In genomic region chr2:174608866-174609214, GRCh38 we compare ENCODE assay signal across 10 cellular contexts. TPM values are rescaled to one million over a fixed set of nuclear protein-coding genes. Genes with fewer than 3 reads are reported as not detected.
A peak's percentile ranks its signal among the peaks of the same experiment; 100 is the strongest.
DNase-seq lines count a peak whose midpoint lies in the region; ATAC-seq, FAIRE-seq and TF ChIP-seq lines count a peak whose summit lies in the region.
"Had no signal": no experiment of that assay in that cellular context is flagged by ENCODE, and none has a peak within 500 bp of the region (broad histone marks: within the 10 kb centered on the region; RNA-seq: fewer than 3 reads in every experiment).

No MANE protein-coding gene starts in this region.

- no peak for TF ChIP-seq CTCF in HepG2 (CRISPR knock-in tag; IDR thresholded peaks at IDR 0.05)

- H3K79me2 ChIP-seq in HepG2 (ENCODE audit: insufficient read depth, low read length): no peaks in the 10 kb centered on the region

- BruUV-seq in HepG2 (replicated peaks; lab: Mats Ljungman, UMichigan): no TSS peak

- intact Hi-C loops in activated CD4-positive, alpha-beta memory T cell treated with anti-CD3 and anti-CD28 coated beads for 36 hours (cut with micrococcal nuclease): loop anchor here (1.0 kb wide), 4 partner anchors 8 to 31 kb away; partner anchors contain the start of gene WIPF1
- intact Hi-C loops in HepG2 (cut with micrococcal nuclease; ENCODE audit: unreplicated experiment): no loop called here

- no peaks in the 10 kb centered on the region for H4K20me1 ChIP-seq in HepG2 (ENCODE audit: insufficient read depth, low read length)

- no peak overlapping the region for H3K4me2 ChIP-seq in HepG2 (ENCODE audit: low read depth, low read length)

- H3K27ac Mint-ChIP-seq in CD8-positive, alpha-beta memory T cell: peak overlapping the region; percentile 85 to 99 (median 92)
- peak overlapping the region; percentile 96 for H3K27ac Mint-ChIP-seq in activated CD4-positive, alpha-beta memory T cell treated with anti-CD3 and anti-CD28 coated beads for 36 hours

- no peak overlapping the region for H2AFZ ChIP-seq in HepG2 (ENCODE audit: low read length)

- H3K9ac ChIP-seq in HepG2 (ENCODE audit: insufficient read depth, low read depth, low read length): no peak overlapping the region

- TF ChIP-seq EP300 in HepG2 (IDR thresholded peaks at IDR 0.05; ENCODE audit: low read depth in 2 of 2, low read length in 2 of 2): no peak
- TF ChIP-seq EP300 in HepG2 (CRISPR knock-in tag; IDR thresholded peaks at IDR 0.05; ENCODE audit: borderline replicate concordance): no peak

- H3K9me3 Mint-ChIP-seq in CD8-positive, alpha-beta memory T cell: no peaks in the 10 kb centered on the region
- no peaks in the 10 kb centered on the region for H3K9me3 Mint-ChIP-seq in activated CD4-positive, alpha-beta memory T cell treated with anti-CD3 and anti-CD28 coated beads for 36 hours

- H3K4me3 Mint-ChIP-seq in CD8-positive, alpha-beta memory T cell: peak overlapping the region in 4 of 7 donors; percentile 31 to 78 (median 71)
- H3K4me3 Mint-ChIP-seq in activated CD4-positive, alpha-beta memory T cell treated with anti-CD3 and anti-CD28 coated beads for 36 hours: peak overlapping the region; percentile 64

- no peaks in the 10 kb centered on the region for H3K27me3 ChIP-seq in CD8-positive, alpha-beta memory T cell (ENCODE audit: insufficient read depth, low read length, poor library complexity, severe bottlenecking)
- peaks cover 0 to 18% of the 10 kb centered on the region in 2 experiments; a peak in 2 of 5 replicates for H3K27me3 ChIP-seq in HepG2 (ENCODE audit: control insufficient read depth in 1 of 2, insufficient read depth in 2 of 2, low read length in 2 of 2)

- ATAC-seq in HG02981 (IDR thresholded peaks at IDR 0.05; ENCODE audit: unreplicated experiment): peak; percentile 47
- ATAC-seq in HepG2: no peak

- FAIRE-seq in GM19239 (lab: Jason Lieb, UNC): peak; percentile 66
- no peak for FAIRE-seq in HepG2 (lab: Jason Lieb, UNC)

- H3K27ac ChIP-seq in CD8-positive, alpha-beta memory T cell (ENCODE audit: low read depth, low read length): no peak overlapping the region
- H3K27ac ChIP-seq in HepG2 (ENCODE audit: extremely low read length, insufficient read depth, low read length): no peak overlapping the region

- H3K4me1 ChIP-seq in CD8-positive, alpha-beta memory T cell (ENCODE audit: insufficient read depth, low read length): peaks cover 71% of the 10 kb centered on the region
- H3K4me1 ChIP-seq in HepG2 (ENCODE audit: insufficient read depth, low read length): 0 out of 2 replicates have a peak, but pooled peaks cover 8% of the 10 kb centered on the region

- no peak for TF ChIP-seq RAD21 in HepG2 (CRISPR knock-in tag; IDR thresholded peaks at IDR 0.05)

- CTCF ChIA-PET in CD8-positive, alpha-beta memory T cell (lab: Charles Lee): interaction anchor here (0.8 kb wide), 1 partner anchor 24 kb away, joined by 3 read pairs; no protein-coding TSS in a partner anchor
- CTCF ChIA-PET in activated CD4-positive, alpha-beta memory T cell treated with anti-CD3 and anti-CD28 coated beads for 36 hours (lab: Charles Lee): interaction anchor here (1.0 to 13.8 kb wide), 6 partner anchors 9 to 79 kb away, joined by 3 to 96 read pairs (median 14); partner anchors contain the start of gene WIPF1
- CTCF ChIA-PET in HepG2 (lab: Yijun Ruan, JAX; ENCODE audit: low intra/inter-chr PET ratio, low total read pairs): no interaction called here

- POLR2A ChIA-PET in CD8-positive, alpha-beta memory T cell (lab: Charles Lee): interaction anchor here (1.0 to 1.6 kb wide), 2 partner anchors 9 to 12 kb away, joined by 3 to 6 read pairs; partner anchors contain the start of gene WIPF1
- POLR2A ChIA-PET in activated CD4-positive, alpha-beta memory T cell treated with anti-CD3 and anti-CD28 coated beads for 36 hours (lab: Charles Lee): interaction anchor here (0.7 to 9.8 kb wide), 7 partner anchors 8 to 25 kb away, joined by 3 to 110 read pairs (median 6); partner anchors contain the start of gene WIPF1
- POLR2A ChIA-PET in HepG2 (lab: Yijun Ruan, JAX): no interaction called here

- H3K36me3 ChIP-seq in CD8-positive, alpha-beta memory T cell (ENCODE audit: insufficient read depth, low read length): no peaks in the 10 kb centered on the region
- H3K36me3 ChIP-seq in HepG2 (replicated peaks in 1 of 2; ENCODE audit: control insufficient read depth in 1 of 2, insufficient read depth in 2 of 2, low read length in 2 of 2): no peaks in the 10 kb centered on the region

- in situ Hi-C loops in KBM-7 (cut with MboI; ENCODE audit: low pct_unique_long_range_greater_than_20kb, low sequenced_read_pairs) (no loop called here), HepG2 (cut with HindIII; ENCODE audit: extremely low pct_ligation_motif_present, low pct_unique_long_range_greater_than_20kb) (no loop called here)

- H3K4me1 Mint-ChIP-seq in CD8-positive, alpha-beta memory T cell: peaks cover 74 to 96% (median 94%) of the 10 kb centered on the region in 3 donors
- H3K4me1 Mint-ChIP-seq in activated CD4-positive, alpha-beta memory T cell treated with anti-CD3 and anti-CD28 coated beads for 36 hours (ENCODE audit: low read depth): peaks cover 84% of the 10 kb centered on the region

- H3K36me3 Mint-ChIP-seq in CD8-positive, alpha-beta memory T cell: peaks cover 0 to 42% (median 6%) of the 10 kb centered on the region in 3 donors
- H3K36me3 Mint-ChIP-seq in activated CD4-positive, alpha-beta memory T cell treated with anti-CD3 and anti-CD28 coated beads for 36 hours: peaks cover 15% of the 10 kb centered on the region

- no peak overlapping the region for H3K4me3 ChIP-seq in CD8-positive, alpha-beta memory T cell (ENCODE audit: low read length)
- H3K4me3 ChIP-seq in HepG2 (replicated peaks in 1 of 3; ENCODE audit: insufficient read depth in 1 of 3, low read depth in 2 of 3, low read length in 3 of 3): no peak overlapping the region

- no peak for DNase-seq in CD8-positive, alpha-beta memory T cell
- no peak for DNase-seq in GM19239 (ENCODE audit: insufficient read length, low spot score)
- DNase-seq in activated CD4-positive, alpha-beta memory T cell treated with anti-CD3 and anti-CD28 coated beads for 36 hours: peak; percentile 44
- no peak for DNase-seq in iPS-NIHi7 (ENCODE audit: extremely low spot score)
- no peak for DNase-seq in KBM-7
- DNase-seq in effector CD4-positive, alpha-beta T cell: no peak
- DNase-seq in HepG2 (ENCODE audit: low spot score): no peak
- DNase-seq: DMS79, OCI-M1 had no signal

- H3K9me3 ChIP-seq in CD8-positive, alpha-beta memory T cell (ENCODE audit: low read length): no peaks in the 10 kb centered on the region
- no peaks in the 10 kb centered on the region for H3K9me3 ChIP-seq in HepG2 (ENCODE audit: low read length)

- no peaks in the 10 kb centered on the region for H3K27me3 Mint-ChIP-seq in CD8-positive, alpha-beta memory T cell
- no peaks in the 10 kb centered on the region for H3K27me3 Mint-ChIP-seq in activated CD4-positive, alpha-beta memory T cell treated with anti-CD3 and anti-CD28 coated beads for 36 hours

- TF ChIP-seq POLR2A in HepG2 (IDR thresholded peaks at IDR 0.05; ENCODE audit: insufficient read depth in 1 of 2, low read depth in 2 of 2, low read length in 2 of 2): no peak

TF ChIP-seq in HepG2, 621 proteins besides CTCF, POLR2A, EP300 and RAD21:
- TF ChIP-seq MLX (CRISPR knock-in tag; IDR thresholded peaks at IDR 0.05) (no peak), ZMYM2 (CRISPR knock-in tag; IDR thresholded peaks at IDR 0.05) (no peak)

RNA-seq across cellular contexts. Expression of gene WIPF1, which starts 11.2 kb away (rescaled TPM):
- total RNA-seq in CD8-positive, alpha-beta memory T cell: 100 to 1,000 TPM; 317 to 326 TPM
- 200 TPM for polyA plus RNA-seq in CD8-positive, alpha-beta memory T cell
- total RNA-seq in activated CD4-positive, alpha-beta memory T cell treated with anti-CD3 and anti-CD28 coated beads for 36 hours: 100 to 1,000 TPM; 170 to 183 TPM
- total RNA-seq in HepG2 (2016; rRNA removed; fragmentation: Illumina TruSeq; extraction: Trizol): not detected in 2 replicates
- not detected in 2 replicates for total RNA-seq in HepG2 (2016; cell fraction: cytosol; rRNA removed; fragmentation: Illumina TruSeq; extraction: Trizol; ENCODE audit: low read depth)
- total RNA-seq in HepG2 (2016; cell fraction: insoluble cytoplasmic fraction; rRNA removed; fragmentation: Illumina TruSeq; extraction: Trizol): not detected in 2 replicates
- total RNA-seq in HepG2 (2016; cell fraction: membrane; rRNA removed; fragmentation: Illumina TruSeq; extraction: Trizol): not detected in 2 replicates
- total RNA-seq in HepG2 (2016; cell fraction: nucleus; rRNA removed; fragmentation: Illumina TruSeq; extraction: Trizol): not detected in 2 replicates
- polyA plus RNA-seq in HepG2 (2011; rRNA removed): 0.01 TPM in 1 of 2 replicates, not detected in the other
- 0.04 TPM in 1 of 2 replicates, not detected in the other for polyA plus RNA-seq in HepG2 (2011; cell fraction: cytosol; rRNA removed)
- 0.03 TPM in 1 of 2 replicates, not detected in the other for polyA plus RNA-seq in HepG2 (2011; cell fraction: nucleus; rRNA removed)
- not detected in 2 replicates for polyA plus RNA-seq in HepG2 (2012)
- polyA plus RNA-seq in HepG2 (2016; cell fraction: cytosol; fragmentation: Illumina TruSeq; extraction: Trizol; ENCODE audit: low read depth): not detected in 2 replicates
- not detected in 2 replicates for polyA plus RNA-seq in HepG2 (2016; cell fraction: insoluble cytoplasmic fraction; fragmentation: Illumina TruSeq; extraction: Trizol; ENCODE audit: low read depth)
- polyA plus RNA-seq in HepG2 (2016; cell fraction: membrane; fragmentation: Illumina TruSeq; extraction: Trizol; ENCODE audit: low read depth): not detected in 2 replicates
- not detected in 2 replicates for polyA plus RNA-seq in HepG2 (2016; cell fraction: nucleus; fragmentation: Illumina TruSeq; extraction: Trizol; ENCODE audit: insufficient read depth, low read depth)
- polyA minus RNA-seq in HepG2 (2011; rRNA and poly(A)+ RNA removed; ENCODE audit: low replicate concordance): 0.16 TPM in 1 of 2 replicates, not detected in the other
- not detected in 2 replicates for polyA minus RNA-seq in HepG2 (2011; cell fraction: cytosol; rRNA and poly(A)+ RNA removed)
- not detected in 2 replicates for polyA minus RNA-seq in HepG2 (2011; cell fraction: nucleus; rRNA and poly(A)+ RNA removed)

Comparison
In these comparisons a context has a peak if more than half of its experiments do, and no peak if none do; other contexts are left out.
1. RNA of gene WIPF1, which starts 11.2 kb away (total RNA-seq): 317 to 326 TPM in CD8-positive, alpha-beta memory T cell and 170 to 183 TPM in activated CD4-positive, alpha-beta memory T cell treated with anti-CD3 and anti-CD28 coated beads for 36 hours; not detected in HepG2; every median in the first group is over 100 times any median in the second.